In the genomic region with DNA sequence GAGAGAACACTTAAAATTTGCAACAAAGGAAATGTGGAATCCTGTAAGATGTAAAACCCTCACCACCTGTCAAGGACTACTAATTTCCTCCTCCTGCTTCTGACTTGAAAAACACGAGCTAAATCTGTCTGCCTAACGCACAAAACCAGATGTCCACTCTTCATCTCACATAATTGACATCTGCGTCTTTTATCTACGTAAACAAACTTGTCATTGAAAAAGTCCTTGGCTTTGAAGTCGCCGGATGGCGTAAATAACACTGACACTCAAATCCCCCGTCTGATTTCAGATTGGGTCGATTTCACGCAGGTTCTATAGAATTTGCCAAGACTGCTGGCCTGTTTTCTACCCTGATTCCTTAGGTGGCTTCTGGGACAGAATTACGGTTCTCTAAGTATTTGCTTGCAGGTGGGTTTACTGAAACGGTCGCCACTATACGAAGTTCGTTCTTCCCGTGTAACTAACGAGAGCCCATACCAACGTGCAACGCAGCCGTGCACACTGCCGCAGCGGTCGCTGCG, we compare ENCODE assay signal across 8 cellular contexts. TPM values are rescaled to one million over a fixed set of nuclear protein-coding genes. Genes with fewer than 3 reads are reported as not detected.
DNase-seq lines count a peak whose midpoint lies in the region; ATAC-seq, FAIRE-seq and TF ChIP-seq lines count a peak whose summit lies in the region.

No MANE protein-coding gene starts in this region.

- peak; percentile 94 for FAIRE-seq in D721Med (lab: Jason Lieb, UNC)

- H3K27ac ChIP-seq in adipose tissue (ENCODE audit: low read depth, low read length): peak overlapping the region; percentile 83
- peak overlapping the region; percentile 66 for H3K27ac ChIP-seq in iPS-20b (ENCODE audit: low read length)
- H3K27ac ChIP-seq in stomach: peak overlapping the region; percentile 81 to 96 (median 95)

- H3K36me3 ChIP-seq in iPS-20b (ENCODE audit: insufficient read depth, low read depth, low read length): no peaks in the 10 kb centered on the region
- H3K36me3 ChIP-seq in stomach: peaks cover 0 to 4% (median 0%) of the 10 kb centered on the region in 4 donors

- peak; percentile 3 for ATAC-seq in GM21423 (IDR thresholded peaks at IDR 0.05; ENCODE audit: unreplicated experiment)

- H3K9ac ChIP-seq in iPS-20b (ENCODE audit: low read depth, low read length): peak overlapping the region; percentile 76

- H3K9me3 ChIP-seq in iPS-20b (ENCODE audit: insufficient read depth, low read depth, low read length) (no peaks in the 10 kb centered on the region), stomach (no peaks in the 10 kb centered on the region)

- TF ChIP-seq POLR2A in stomach (IDR thresholded peaks at IDR 0.05): no peak

- no peak for TF ChIP-seq CTCF in D721Med (IDR thresholded peaks at IDR 0.05; ENCODE audit: insufficient read depth, missing control alignments)
- no peak for TF ChIP-seq CTCF in stomach (IDR thresholded peaks at IDR 0.05)

- intact Hi-C loops in stomach (cut with DNase I; ENCODE audit: low total_unique reads): no loop called here

- peaks cover 14% of the 10 kb centered on the region for H3K4me1 ChIP-seq in iPS-20b (ENCODE audit: insufficient read depth, low read length)
- H3K4me1 ChIP-seq in stomach: peaks cover 9 to 47% (median 28%) of the 10 kb centered on the region in 4 donors

- DNase-seq in D721Med (ENCODE audit: insufficient read length, low spot score) (no peak), LoVo (ENCODE audit: low spot score) (peak; percentile 39), stomach (no peak), kidney glomerular epithelial cell (lab: John Stamatoyannopoulos, UW) (no peak)
- no peak for DNase-seq in stimulated activated CD4-positive, alpha-beta T cell treated with anti-CD3 and anti-CD28 coated beads, Interleukin-2, amount 100 ng/mL, for 48 hours

- TF ChIP-seq EP300 in stomach (IDR thresholded peaks at IDR 0.05): no peak

- H3K27me3 ChIP-seq in iPS-20b (ENCODE audit: insufficient read depth, low read length) (no peaks in the 10 kb centered on the region), stomach (no peaks in the 10 kb centered on the region)

- H3K4me3 ChIP-seq in iPS-20b (ENCODE audit: low read length) (peak overlapping the region; percentile 95), stomach (peak overlapping the region; percentile 57 to 88 (median 80))

- WGBS in adipose tissue, 3 donors: 0% methylated on average over 24 of the region's 24 CpGs
- 0 to 1% (median 0%) methylated on average over 19 to 24 of the region's 24 CpGs for WGBS in stomach, 5 donors

RNA-seq across cellular contexts. Expression of a gene that starts 0.5 kb away (rescaled TPM):
- polyA plus RNA-seq in adipose tissue: 10 to 100 TPM in 2 of 3 donors, 1 to 10 TPM in 1; 9.8 to 26.8 (median 23.5) TPM
- total RNA-seq in stomach: 10 to 100 TPM in 4 of 5 donors, 1 to 10 TPM in 1; 2.6 to 56.0 (median 33.9) TPM
- polyA plus RNA-seq in stomach: 10 to 100 TPM; 20.9 to 31.5 (median 23.0) TPM

RNA-seq across cellular contexts. Expression of a gene that starts 15.2 kb away (rescaled TPM):
- polyA plus RNA-seq in adipose tissue (100 to 1,000 TPM in 2 of 3 donors, 10 to 100 TPM in 1; 75.1 to 225 (median 199) TPM), stomach (100 to 1,000 TPM; 171 to 218 (median 214) TPM)
- total RNA-seq in stomach: 100 to 1,000 TPM in 2 of 5 donors, 10 to 100 TPM in 3; 27.4 to 122 (median 74.0) TPM

RNA-seq across cellular contexts. Expression of a gene that starts 15.7 kb away (rescaled TPM):
- polyA plus RNA-seq in adipose tissue (100 to 1,000 TPM; 199 to 314 (median 237) TPM), stomach (100 to 1,000 TPM; 143 to 174 (median 147) TPM)
- 100 to 1,000 TPM in 2 of 5 donors, 10 to 100 TPM in 3; 79.9 to 218 (median 98.2) TPM for total RNA-seq in stomach
